In the genomic region with DNA sequence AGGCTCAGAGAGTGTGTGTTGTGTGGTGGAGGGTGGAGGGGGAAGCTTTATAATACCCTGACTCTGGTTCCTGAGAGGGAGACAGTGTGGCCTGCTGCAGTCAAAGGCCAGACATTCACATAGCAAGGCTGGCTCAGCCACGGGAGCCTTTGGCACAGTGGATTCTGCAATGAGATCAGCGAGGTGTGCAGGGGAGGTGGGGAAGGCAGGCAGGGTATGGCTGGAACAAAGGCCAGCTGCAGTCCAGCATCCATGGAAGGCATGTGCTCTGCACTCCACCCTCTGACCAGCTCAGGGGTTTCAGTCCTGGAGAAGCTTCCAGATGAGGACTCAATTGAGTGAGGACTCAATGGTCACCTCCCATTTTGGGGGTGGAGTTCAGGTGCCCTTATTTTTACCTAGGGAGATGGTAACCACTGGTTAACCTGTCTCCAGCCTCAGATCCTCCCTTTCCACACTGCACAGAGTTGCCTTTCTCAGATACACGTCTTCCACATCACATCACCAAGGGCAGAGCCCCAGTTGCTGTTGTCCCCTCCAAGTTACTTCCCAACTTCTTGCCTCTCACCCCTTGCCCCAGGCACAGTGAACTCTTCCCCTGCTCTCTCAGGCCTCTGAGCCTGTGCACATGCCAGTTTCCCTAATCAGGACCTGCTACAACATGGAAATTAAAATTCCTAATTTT, we compare ENCODE assay signal across 21 cellular contexts.
"Had no signal": no experiment of that assay in that cellular context is flagged by ENCODE, and none has a peak within 500 bp of the region (broad histone marks: within the 10 kb centered on the region; RNA-seq: fewer than 3 reads in every experiment).

No MANE protein-coding gene starts in this region.

- H3K27ac ChIP-seq: brain microvascular endothelial cell, WERI-Rb-1 had no signal

- DNase-seq: activated B cell treated with CpG ODN at 0.5 μM for 24 hours; activated CD4-positive, alpha-beta T cell treated with anti-CD3 and anti-CD28 coated beads for 48 hours; activated CD4-positive, alpha-beta T cell treated with anti-CD3 and anti-CD28 coated beads, Interleukin-2, amount 50 U/mL, for 1 hour; activated CD4-positive, alpha-beta T cell treated with anti-CD3 and anti-CD28 coated beads, Interleukin-2, amount 50 U/mL, for 48 hours; activated CD8-positive, alpha-beta memory T cell treated with anti-CD3 and anti-CD28 coated beads for 24 hours; activated CD8-positive, alpha-beta T cell treated with anti-CD3 and anti-CD28 coated beads for 36 hours; activated effector memory CD4-positive, alpha-beta T cell treated with Interleukin-2 at 50 U/mL for 16 hours; activated gamma-delta T cell treated with Interleukin-2 at 50 U/mL for 16 hours; activated naive CD4-positive, alpha-beta T cell treated with anti-CD3 and anti-CD28 coated beads, Interleukin-2, amount 50 U/mL, for 16 hours; activated naive CD4-positive, alpha-beta T cell treated with Interleukin-2 at 50 U/mL for 16 hours; activated T-cell treated with anti-CD3 and anti-CD28 coated beads, Interleukin-2, amount 50 U/mL, for 4 hours; amniotic stem cell; anterior cingulate cortex; brain microvascular endothelial cell; effector memory CD4-positive, alpha-beta T cell; endodermal cell; foreskin fibroblast; T-helper 1 cell; T-helper 17 cell; T1000; WERI-Rb-1 had no signal

- H3K27me3 ChIP-seq: brain microvascular endothelial cell had no signal

- H3K36me3 ChIP-seq: brain microvascular endothelial cell, WERI-Rb-1 had no signal
